In the genomic region with DNA sequence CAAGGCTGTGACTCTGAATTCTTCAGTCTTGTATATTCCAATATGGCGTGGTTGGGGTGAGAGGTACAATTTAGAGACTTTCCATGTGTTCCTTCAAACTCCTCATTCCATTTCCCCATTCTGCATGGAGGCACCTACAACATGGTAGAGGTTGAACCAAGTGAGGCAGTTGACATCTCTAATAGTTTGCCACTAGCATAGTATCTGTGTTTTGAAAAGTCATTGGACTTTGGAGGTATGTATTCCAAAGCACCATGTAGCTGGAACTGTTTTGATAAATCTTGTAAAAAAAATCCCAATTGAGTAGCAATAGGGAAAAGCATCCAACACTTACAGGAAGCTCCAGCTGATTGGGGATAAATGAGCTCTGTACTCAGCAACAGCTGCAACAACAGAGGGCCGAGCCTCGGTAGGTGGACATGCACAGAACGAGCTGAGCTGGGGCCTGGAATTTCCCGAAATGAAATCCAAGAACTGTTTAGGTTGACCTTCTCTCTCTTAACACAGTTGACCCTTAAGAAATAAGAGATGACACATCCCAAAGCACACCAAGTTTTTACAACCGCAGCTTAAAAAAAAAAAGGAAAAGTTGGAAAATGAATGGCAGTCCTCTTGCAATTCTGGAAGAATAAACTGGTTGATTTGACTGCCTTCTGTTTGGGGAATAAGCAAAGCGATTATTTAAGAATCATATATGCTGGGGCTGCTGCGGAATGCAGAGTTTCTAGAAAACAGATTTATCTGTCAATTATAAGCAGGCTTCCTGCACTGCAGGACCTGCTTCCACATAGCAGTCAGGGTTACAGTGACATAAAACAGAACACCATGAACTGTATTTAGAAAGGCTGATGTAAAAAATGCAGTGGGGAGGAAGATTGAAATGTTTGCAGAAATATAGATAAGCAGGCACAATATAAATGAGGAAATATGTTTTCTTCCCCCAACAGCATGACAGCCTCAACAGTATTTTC, we compare ENCODE assay signal across 9 cellular contexts.
DNase-seq lines count a peak whose midpoint lies in the region; ATAC-seq and TF ChIP-seq lines count a peak whose summit lies in the region.
"Had no signal": no experiment of that assay in that cellular context is flagged by ENCODE, and none has a peak within 500 bp of the region (broad histone marks: within the 10 kb centered on the region; RNA-seq: fewer than 3 reads in every experiment).

No MANE protein-coding gene starts in this region.

- H3K36me3 ChIP-seq in SK-N-MC (ENCODE audit: insufficient read depth, low read length), result no peaks in the 10 kb centered on the region

- peak overlapping the region; percentile 17 for H3K9ac ChIP-seq in SK-N-MC (ENCODE audit: insufficient read length)

- peaks cover 3% of the 10 kb centered on the region for H3K9me3 Mint-ChIP-seq in glutamatergic neuron (ENCODE audit: unreplicated experiment)
- no peaks in the 10 kb centered on the region for H3K9me3 Mint-ChIP-seq in effector memory CD8-positive, alpha-beta T cell

- H3K27ac Mint-ChIP-seq in glutamatergic neuron (ENCODE audit: unreplicated experiment), result peak overlapping the region; percentile 28
- no peak overlapping the region for H3K27ac Mint-ChIP-seq in effector memory CD8-positive, alpha-beta T cell

- H3K9me3 ChIP-seq in SK-N-MC (ENCODE audit: low read depth, low read length), result no peaks in the 10 kb centered on the region

- H3K27me3 Mint-ChIP-seq in glutamatergic neuron (ENCODE audit: unreplicated experiment), result no peaks in the 10 kb centered on the region
- no peaks in the 10 kb centered on the region for H3K27me3 Mint-ChIP-seq in effector memory CD8-positive, alpha-beta T cell

- H3K27ac ChIP-seq in SK-N-MC, result peak overlapping the region; percentile 83

- DNase-seq in ELR (ENCODE audit: low read depth) (peak; percentile 92), SK-N-MC (ENCODE audit: low read depth, low spot score) (no peak), glutamatergic neuron (no peak), renal cortical epithelial cell (ENCODE audit: low read depth) (peak; percentile 84), cerebellar cortex (ENCODE audit: low spot score) (no peak), NCI-H1436 treated with DMSO at 0.1 percent for 48 hours (lab: John Stamatoyannopoulos, UW) (no peak)
- no peak for DNase-seq in effector memory CD8-positive, alpha-beta T cell
- DNase-seq: NCI-H2081 had no signal

- H3K4me3 ChIP-seq in SK-N-MC, result peak overlapping the region; percentile 61

- ATAC-seq in effector memory CD8-positive, alpha-beta T cell (replicated peaks), result no peak
- ATAC-seq in GM21423 (IDR thresholded peaks at IDR 0.05; ENCODE audit: unreplicated experiment), result no peak

- H3K4me1 Mint-ChIP-seq in glutamatergic neuron (ENCODE audit: low read depth, unreplicated experiment), result peaks cover 17% of the 10 kb centered on the region
- H3K4me1 Mint-ChIP-seq in effector memory CD8-positive, alpha-beta T cell (ENCODE audit: low read depth in 2 of 2), result peaks cover 3 to 5% of the 10 kb centered on the region in 2 donors

- H3K36me3 Mint-ChIP-seq in glutamatergic neuron (ENCODE audit: unreplicated experiment), result no peaks in the 10 kb centered on the region
- no peaks in the 10 kb centered on the region for H3K36me3 Mint-ChIP-seq in effector memory CD8-positive, alpha-beta T cell (ENCODE audit: insufficient read depth)

- no peak for TF ChIP-seq CTCF in glutamatergic neuron (IDR thresholded peaks at IDR 0.05; ENCODE audit: partially characterized antibody, unreplicated experiment)

- no peak overlapping the region for H3K4me3 Mint-ChIP-seq in glutamatergic neuron (ENCODE audit: unreplicated experiment)
- H3K4me3 Mint-ChIP-seq in effector memory CD8-positive, alpha-beta T cell, result no peak overlapping the region

Comparison
In these comparisons a context has a peak if more than half of its experiments do, and no peak if none do; other contexts are left out.
1. DNase-seq: peak in ELR (single experiment) and renal cortical epithelial cell (single experiment); none in SK-N-MC (single experiment), glutamatergic neuron (single experiment), effector memory CD8-positive, alpha-beta T cell (0 of 3), cerebellar cortex (single experiment) and NCI-H1436 treated with DMSO at 0.1 percent for 48 hours (single experiment).